In the genomic region with DNA sequence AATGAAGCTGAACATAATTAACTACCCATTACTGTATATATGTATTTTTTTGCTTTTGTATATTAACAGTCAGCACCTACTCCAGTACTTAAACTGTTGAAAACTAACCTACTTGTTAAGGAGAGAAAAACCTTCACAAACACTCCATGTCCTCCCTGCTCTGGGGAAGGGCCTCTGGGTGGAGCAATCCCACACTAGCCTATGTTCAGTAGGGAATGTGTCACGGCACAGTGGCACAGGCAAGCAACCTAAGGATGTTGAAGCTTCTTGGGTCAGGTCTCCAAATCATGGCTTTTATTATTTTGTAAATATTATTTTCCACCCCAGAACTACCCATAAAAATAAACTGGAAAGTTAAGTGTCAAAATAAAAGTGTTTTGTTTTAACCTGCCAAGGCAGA, we compare ENCODE assay signal across 16 cellular contexts. TPM values are rescaled to one million over a fixed set of nuclear protein-coding genes. Genes with fewer than 3 reads are reported as not detected.
DNase-seq lines count a peak whose midpoint lies in the region; ATAC-seq, FAIRE-seq and TF ChIP-seq lines count a peak whose summit lies in the region.
"Had no signal": no experiment of that assay in that cellular context is flagged by ENCODE, and none has a peak within 500 bp of the region (broad histone marks: within the 10 kb centered on the region; RNA-seq: fewer than 3 reads in every experiment).

No MANE protein-coding gene starts in this region.

- no peaks in the 10 kb centered on the region for H3K9me3 ChIP-seq in left ventricle myocardium inferior (replicated peaks)
- H3K9me3 ChIP-seq in T-helper 17 cell (ENCODE audit: control insufficient read depth, low read length, poor library complexity, severe bottlenecking) = no peaks in the 10 kb centered on the region
- H3K9me3 ChIP-seq in kidney (ENCODE audit: control insufficient read depth in 1 of 2, low read length in 2 of 2) = no peaks in the 10 kb centered on the region
- H3K9me3 ChIP-seq in vagina = no peaks in the 10 kb centered on the region
- H3K9me3 ChIP-seq in thyroid gland = no peaks in the 10 kb centered on the region
- H3K9me3 ChIP-seq: ovary had no signal

- no peak overlapping the region for H3K4me3 Mint-ChIP-seq in T-helper 17 cell
- H3K4me3 Mint-ChIP-seq: stimulated activated naive B cell treated with anti-CD40 and anti-IgM and Interleukin-4, amounts not matched to agents 10 μg/mL and 1 μg/mL and 100 μg/mL, for 72 hours had no signal

- H3K4me1 ChIP-seq in left ventricle myocardium inferior (peaks cover 89% of the 10 kb centered on the region), kidney (ENCODE audit: control insufficient read depth in 1 of 2, insufficient read depth in 1 of 2, low read depth in 1 of 2, low read length in 2 of 2) (peaks cover 10 to 11% of the 10 kb centered on the region in 2 donors), vagina (peaks cover 71% of the 10 kb centered on the region), thyroid gland (peaks cover 20 to 22% of the 10 kb centered on the region in 2 donors)

- no peak for ATAC-seq in left cardiac atrium
- no peak for ATAC-seq in T-helper 17 cell
- ATAC-seq in HG02981 (IDR thresholded peaks at IDR 0.05; ENCODE audit: unreplicated experiment) = no peak
- ATAC-seq: activated CD4-positive, CD25-positive, alpha-beta regulatory T cell treated with anti-CD3 and anti-CD28 coated beads, Interleukin-2, amount 50 U/mL, for 24 hours; stimulated activated naive B cell treated with anti-CD40 and anti-IgM and Interleukin-4, amounts not matched to agents 10 μg/mL and 1 μg/mL and 100 μg/mL, for 72 hours had no signal

- intact Hi-C loops in left ventricle myocardium inferior (cut with micrococcal nuclease) = loop anchor here (10.0 kb wide), 1 partner anchor 200 kb away; no protein-coding TSS in a partner anchor
- intact Hi-C loops in left cardiac atrium (cut with DNase I) = loop anchor here in 1 of 2 donors (10.0 kb wide), 1 partner anchor 200 kb away; no protein-coding TSS in a partner anchor
- intact Hi-C loops in kidney (cut with DNase I) = no loop called here
- intact Hi-C loops in vagina (cut with DNase I) = no loop called here
- intact Hi-C loops in thyroid gland (cut with DNase I) = no loop called here

- DNase-seq in left ventricle myocardium inferior (no peak), left cardiac atrium (no peak), T-helper 17 cell (no peak), kidney (no peak), vagina (ENCODE audit: extremely low spot score in 2 of 2) (no peak), thyroid gland (no peak)
- DNase-seq in activated CD4-positive, alpha-beta T cell treated with anti-CD3 and anti-CD28 coated beads for 1 hour = no peak
- DNase-seq: activated naive CD8-positive, alpha-beta T cell treated with anti-CD3 and anti-CD28 coated beads for 36 hours; NCI-H1092 treated with DMSO at 0.1 percent for 48 hours; NCI-H2171 treated with DMSO at 0.1 percent for 48 hours; ovary; stimulated activated naive B cell treated with anti-CD40 and anti-IgM and Interleukin-4, amounts not matched to agents 10 μg/mL and 1 μg/mL and 100 μg/mL, for 72 hours had no signal

- TF ChIP-seq POLR2A in vagina (IDR thresholded peaks at IDR 0.05) (no peak), thyroid gland (IDR thresholded peaks at IDR 0.05) (no peak)

- H3K4me3 ChIP-seq in left ventricle myocardium inferior (peak overlapping the region; percentile 94), kidney (ENCODE audit: low read length in 2 of 2) (peak overlapping the region; percentile 9 to 47), vagina (no peak overlapping the region), thyroid gland (replicated peaks in 1 of 3) (no peak overlapping the region)
- H3K4me3 ChIP-seq: ovary had no signal

- WGBS in thyroid gland, 2 donors = 77 to 79% methylated on average over 1 of the region's 1 CpG

- H3K27ac ChIP-seq in left ventricle myocardium inferior (replicated peaks) (no peak overlapping the region), kidney (ENCODE audit: low read depth in 2 of 2, low read length in 2 of 2) (no peak overlapping the region), vagina (peak overlapping the region; percentile 23), thyroid gland (no peak overlapping the region)
- H3K27ac ChIP-seq: ovary had no signal

- H3K27me3 ChIP-seq in left ventricle myocardium inferior (ENCODE audit: low read depth) = no peaks in the 10 kb centered on the region
- H3K27me3 ChIP-seq in vagina = no peaks in the 10 kb centered on the region
- no peaks in the 10 kb centered on the region for H3K27me3 ChIP-seq in thyroid gland
- H3K27me3 ChIP-seq: ovary had no signal

- H3K4me1 Mint-ChIP-seq in T-helper 17 cell = peaks cover 42% of the 10 kb centered on the region

- peak overlapping the region in 1 of 2 donors; percentile 53 for H3K9ac ChIP-seq in kidney (ENCODE audit: low read length in 2 of 2)

- peak overlapping the region; percentile 60 for H3K27ac Mint-ChIP-seq in T-helper 17 cell
- H3K27ac Mint-ChIP-seq: activated naive CD8-positive, alpha-beta T cell treated with anti-CD3 and anti-CD28 coated beads for 36 hours; stimulated activated naive B cell treated with anti-CD40 and anti-IgM and Interleukin-4, amounts not matched to agents 10 μg/mL and 1 μg/mL and 100 μg/mL, for 72 hours had no signal

- H3K36me3 Mint-ChIP-seq in T-helper 17 cell (ENCODE audit: low read depth) = no peaks in the 10 kb centered on the region

- no peaks in the 10 kb centered on the region for H3K27me3 Mint-ChIP-seq in T-helper 17 cell
- H3K27me3 Mint-ChIP-seq: activated naive CD8-positive, alpha-beta T cell treated with anti-CD3 and anti-CD28 coated beads for 36 hours; stimulated activated naive B cell treated with anti-CD40 and anti-IgM and Interleukin-4, amounts not matched to agents 10 μg/mL and 1 μg/mL and 100 μg/mL, for 72 hours had no signal

- no peak for FAIRE-seq in kidney (lab: Jason Lieb, UNC)
- FAIRE-seq: endothelial cell of umbilical vein, urothelium cell line had no signal

- TF ChIP-seq CTCF in left ventricle myocardium inferior (IDR thresholded peaks at IDR 0.05; ENCODE audit: borderline replicate concordance) = no peak
- no peak for TF ChIP-seq CTCF in kidney (IDR thresholded peaks at IDR 0.05; ENCODE audit: borderline replicate concordance, extremely low read depth, insufficient read depth)
- no peak for TF ChIP-seq CTCF in vagina (IDR thresholded peaks at IDR 0.05)
- TF ChIP-seq CTCF in thyroid gland (IDR thresholded peaks at IDR 0.05) = no peak

- no peaks in the 10 kb centered on the region for H3K36me3 ChIP-seq in left ventricle myocardium inferior
- peaks cover 0 to 3% of the 10 kb centered on the region in 2 donors for H3K36me3 ChIP-seq in kidney (ENCODE audit: control insufficient read depth in 1 of 2, insufficient read depth in 2 of 2, low read length in 2 of 2)
- no peaks in the 10 kb centered on the region for H3K36me3 ChIP-seq in vagina
- no peaks in the 10 kb centered on the region for H3K36me3 ChIP-seq in thyroid gland
- H3K36me3 ChIP-seq: ovary had no signal

RNA-seq across cellular contexts. Expression of gene MAN1A1, which starts 5.3 kb away (rescaled TPM):
- 19.7 TPM for total RNA-seq in left ventricle myocardium inferior
- 10 to 100 TPM; 30.3 to 45.0 TPM for total RNA-seq in left cardiac atrium
- total RNA-seq in T-helper 17 cell = 10 to 100 TPM; 14.2 to 19.6 TPM
- 68.5 TPM for total RNA-seq in kidney
- polyA plus RNA-seq in kidney (ENCODE audit: insufficient read depth, low read depth, low replicate concordance) = 30.4 TPM
- total RNA-seq in vagina = 71.2 TPM
- 100 to 1,000 TPM in 3 of 4 donors, 10 to 100 TPM in 1; 71.7 to 170 (median 128) TPM for total RNA-seq in thyroid gland

Comparison
In these comparisons a context has a peak if more than half of its experiments do, and no peak if none do; other contexts are left out.
1. H3K4me3 ChIP-seq: peak in left ventricle myocardium inferior (single experiment) and kidney (2 of 2); none in vagina (0 of 2) and thyroid gland (0 of 3).